In the genomic region with DNA sequence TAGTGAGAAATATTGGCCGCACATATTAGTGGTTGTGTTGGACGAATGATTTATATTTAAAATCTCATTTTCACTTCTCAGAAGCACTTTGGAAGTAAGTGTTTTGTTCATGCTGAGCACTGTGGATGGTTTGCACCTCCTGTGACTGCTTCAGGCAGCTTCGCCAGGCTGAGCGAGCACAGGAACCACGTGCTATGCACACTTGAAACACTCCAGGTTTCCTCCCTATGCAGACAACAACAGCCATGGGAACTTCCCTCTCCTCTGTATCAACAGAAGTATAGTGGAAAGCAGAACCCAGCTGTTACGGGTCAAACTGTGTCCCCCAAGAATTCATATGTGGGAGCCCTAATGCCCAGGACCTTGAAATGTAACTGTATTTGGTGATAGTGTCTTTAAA, we compare ENCODE assay signal across 14 cellular contexts.
A peak's percentile ranks its signal among the peaks of the same experiment; 100 is the strongest.
DNase-seq lines count a peak whose midpoint lies in the region; ATAC-seq and TF ChIP-seq lines count a peak whose summit lies in the region.
"Had no signal": no experiment of that assay in that cellular context is flagged by ENCODE, and none has a peak within 500 bp of the region (broad histone marks: within the 10 kb centered on the region; RNA-seq: fewer than 3 reads in every experiment).

No MANE protein-coding gene starts in this region.

- 73 to 83% methylated on average over 6 of the region's 6 CpGs for WGBS in lower leg skin, 2 donors

- intact Hi-C loops in sciatic nerve (cut with DNase I), result no loop called here
- intact Hi-C loops in lower leg skin (cut with DNase I; ENCODE audit: low total_unique reads), result no loop called here

- TF ChIP-seq CTCF in lower leg skin (IDR thresholded peaks at IDR 0.05), result no peak

- no peak overlapping the region for H3K4me3 ChIP-seq in lower leg skin (ENCODE audit: low read depth, poor library complexity, severe bottlenecking)
- H3K4me3 ChIP-seq: A549; BLaER1 treated with 17β-estradiol and CSF1 and Interleukin-3, amounts not matched to agents 10 nM and 100 nM had no signal

- peak; percentile 30 for ATAC-seq in sciatic nerve
- ATAC-seq in GM19328 (IDR thresholded peaks at IDR 0.05; ENCODE audit: unreplicated experiment), result no peak
- ATAC-seq in HG03175 (IDR thresholded peaks at IDR 0.05; ENCODE audit: unreplicated experiment), result no peak
- ATAC-seq: A549; CD8-positive, alpha-beta T cell had no signal

- no peak for TF ChIP-seq POLR2A in lower leg skin (IDR thresholded peaks at IDR 0.05)

- DNase-seq in DMS79 (lab: John Stamatoyannopoulos, UW) (peak; percentile 3), DMS79 treated with DMSO at 0.1 percent for 48 hours (lab: John Stamatoyannopoulos, UW) (no peak), medulla oblongata (ENCODE audit: extremely low spot score) (peak; percentile 60), sciatic nerve (ENCODE audit: low spot score) (no peak), lower leg skin (ENCODE audit: low spot score in 2 of 2) (no peak)
- DNase-seq: Calu3; CD8-positive, alpha-beta T cell; GOT3; H9; KG1 had no signal

Comparison
In these comparisons a context has a peak if more than half of its experiments do, and no peak if none do; other contexts are left out.
1. DNase-seq: peak in DMS79 (single experiment) and medulla oblongata (single experiment); none in DMS79 treated with DMSO at 0.1 percent for 48 hours (single experiment), sciatic nerve (single experiment) and lower leg skin (0 of 2).